In the genomic region with DNA sequence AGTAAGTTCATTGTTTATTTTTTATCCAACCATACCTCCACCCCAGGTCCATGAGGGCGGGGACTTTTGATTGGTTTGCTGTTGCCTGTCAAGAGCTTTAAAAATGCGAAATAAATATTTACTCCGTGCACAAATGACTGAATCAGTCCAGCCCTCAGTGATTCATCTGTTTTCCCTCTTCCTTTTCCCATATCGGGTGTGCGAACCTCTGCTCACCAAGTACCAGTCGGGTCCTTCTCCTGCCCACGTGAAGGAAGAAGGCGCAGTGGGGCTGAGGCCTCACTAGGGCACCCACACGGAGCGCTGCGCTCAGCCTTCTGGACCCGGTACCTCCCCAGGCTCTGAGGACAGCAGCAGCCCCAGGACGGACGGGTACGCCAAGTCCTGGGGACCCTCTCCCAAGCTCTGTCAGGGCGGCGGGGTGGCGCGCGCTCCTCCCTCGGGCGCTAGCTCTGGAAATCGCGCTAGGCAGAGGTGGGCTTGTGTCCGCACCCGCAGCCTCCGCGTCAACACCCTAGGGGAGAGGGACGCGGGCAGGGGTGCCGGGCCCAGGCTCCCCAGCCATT, we compare ENCODE assay signal across 16 cellular contexts.
DNase-seq lines count a peak whose midpoint lies in the region; ATAC-seq and TF ChIP-seq lines count a peak whose summit lies in the region.
"Had no signal": no experiment of that assay in that cellular context is flagged by ENCODE, and none has a peak within 500 bp of the region (broad histone marks: within the 10 kb centered on the region; RNA-seq: fewer than 3 reads in every experiment).

No MANE protein-coding gene starts in this region.

- TF ChIP-seq CTCF in Panc1 (IDR thresholded peaks at IDR 0.05) (no peak; the same call in 1 of the 2 replicates), uterus (IDR thresholded peaks at IDR 0.05) (no peak)

- POLR2A ChIA-PET in Panc1 (lab: Charles Lee), result no interaction called here
- POLR2A ChIA-PET in activated CD4-positive, alpha-beta T cell treated with anti-CD3 and anti-CD28 coated beads for 36 hours (lab: Charles Lee), result interaction anchor here (0.6 kb wide), 1 partner anchor 165 kb away, joined by 4 read pairs; no protein-coding TSS in a partner anchor

- H3K9me3 ChIP-seq in Panc1 (ENCODE audit: control insufficient read depth, insufficient read depth, low read depth, low read length) (no peaks in the 10 kb centered on the region), uterus (no peaks in the 10 kb centered on the region)
- H3K9me3 ChIP-seq: gastrocnemius medialis had no signal

- peaks cover 37% of the 10 kb centered on the region for H3K27me3 Mint-ChIP-seq in activated CD4-positive, alpha-beta T cell treated with anti-CD3 and anti-CD28 coated beads for 36 hours

- no TSS peak for BruUV-seq in Panc1 (replicated peaks; lab: Mats Ljungman, UMichigan)

- in situ Hi-C loops in Panc1 (cut with HindIII; ENCODE audit: low pct_unique_long_range_greater_than_20kb, low sequenced_read_pairs), result no loop called here

- H3K4me1 ChIP-seq in Panc1 (ENCODE audit: control insufficient read depth, insufficient read depth, low read length) (peaks cover 8% of the 10 kb centered on the region; the same call in 1 of the 2 replicates), uterus (no peaks in the 10 kb centered on the region)
- H3K4me1 ChIP-seq: gastrocnemius medialis had no signal

- ATAC-seq in Panc1, result peak; percentile 74
- no peak for ATAC-seq in activated CD4-positive, alpha-beta T cell treated with anti-CD3 and anti-CD28 coated beads for 36 hours
- ATAC-seq: gastrocnemius medialis had no signal

- no peak overlapping the region for H3K27ac Mint-ChIP-seq in activated CD4-positive, alpha-beta T cell treated with anti-CD3 and anti-CD28 coated beads for 36 hours
- H3K27ac Mint-ChIP-seq: brain; CD4-positive, alpha-beta memory T cell had no signal

- H3K27ac ChIP-seq in Panc1 (ENCODE audit: low read length), result no peak overlapping the region
- H3K27ac ChIP-seq in skin epidermis, result peak overlapping the region in 12 of 21 experiments; percentile 16 to 81 (median 65)
- no peak overlapping the region for H3K27ac ChIP-seq in uterus
- H3K27ac ChIP-seq: gastrocnemius medialis had no signal

- intact Hi-C loops in Panc1 (cut with micrococcal nuclease; ENCODE audit: unreplicated experiment), result no loop called here
- intact Hi-C loops in uterus (cut with DNase I; ENCODE audit: low total_unique reads), result no loop called here
- intact Hi-C loops in activated CD4-positive, alpha-beta T cell treated with anti-CD3 and anti-CD28 coated beads for 36 hours (cut with DNase I, micrococcal nuclease), result no loop called here

- H3K36me3 ChIP-seq in Panc1 (ENCODE audit: control insufficient read depth, insufficient read depth, low read length) (no peaks in the 10 kb centered on the region), uterus (no peaks in the 10 kb centered on the region)
- H3K36me3 ChIP-seq: gastrocnemius medialis had no signal

- no peak for TF ChIP-seq POLR2A in uterus (IDR thresholded peaks at IDR 0.05)

- DNase-seq in DMS153 (lab: John Stamatoyannopoulos, UW) (peak; percentile 66), DMS153 treated with DMSO at 0.1 percent for 48 hours (lab: John Stamatoyannopoulos, UW; ENCODE audit: unreplicated experiment) (no peak), Panc1 (ENCODE audit: low read depth, low spot score) (no peak), kidney glomerular epithelial cell (lab: John Stamatoyannopoulos, UW) (peak; percentile 82), uterus (no peak), pons (ENCODE audit: low spot score) (no peak)
- DNase-seq in activated CD4-positive, alpha-beta T cell treated with anti-CD3 and anti-CD28 coated beads for 36 hours, result no peak
- DNase-seq: 8988T; CD4-positive, alpha-beta memory T cell; effector CD4-positive, alpha-beta T cell; gastrocnemius medialis; Karpas-422; NCI-H2029; stimulated activated naive CD4-positive, alpha-beta T cell treated with Interleukin-2 at 50 U/mL for 16 hours had no signal

- CTCF ChIA-PET in Panc1 (lab: Charles Lee), result interaction anchor here (1.1 kb wide), 1 partner anchor 23 kb away, joined by 3 read pairs; no protein-coding TSS in a partner anchor
- CTCF ChIA-PET in activated CD4-positive, alpha-beta T cell treated with anti-CD3 and anti-CD28 coated beads for 36 hours (lab: Charles Lee), result interaction anchor here (1.0 kb wide), 2 partner anchors 8 to 16 kb away, joined by 3 to 6 read pairs; no protein-coding TSS in a partner anchor

- H3K9me3 Mint-ChIP-seq in activated CD4-positive, alpha-beta T cell treated with anti-CD3 and anti-CD28 coated beads for 36 hours (ENCODE audit: low read depth), result no peaks in the 10 kb centered on the region
- H3K9me3 Mint-ChIP-seq: CD4-positive, alpha-beta memory T cell had no signal

- H3K4me3 ChIP-seq in Panc1 (ENCODE audit: low read depth in 2 of 2, low read length in 2 of 2) (peak overlapping the region; percentile 4; a peak in 2 of 4 replicates), skin epidermis (peak overlapping the region in 3 of 7 experiments; percentile 21 to 34 (median 25)), uterus (no peak overlapping the region)
- H3K4me3 ChIP-seq: gastrocnemius medialis had no signal

- H3K36me3 Mint-ChIP-seq in activated CD4-positive, alpha-beta T cell treated with anti-CD3 and anti-CD28 coated beads for 36 hours (ENCODE audit: low read depth), result no peaks in the 10 kb centered on the region
- H3K36me3 Mint-ChIP-seq: brain; CD4-positive, alpha-beta memory T cell had no signal

- H3K27me3 ChIP-seq in Panc1 (ENCODE audit: control insufficient read depth, insufficient read depth, low read length) (peaks cover 40% of the 10 kb centered on the region), uterus (peaks cover 0 to 3% of the 10 kb centered on the region in 2 donors)

- no peak overlapping the region for H3K4me3 Mint-ChIP-seq in activated CD4-positive, alpha-beta T cell treated with anti-CD3 and anti-CD28 coated beads for 36 hours
- H3K4me3 Mint-ChIP-seq: brain had no signal

- peaks cover 5% of the 10 kb centered on the region for H3K4me1 Mint-ChIP-seq in activated CD4-positive, alpha-beta T cell treated with anti-CD3 and anti-CD28 coated beads for 36 hours

Comparison
In these comparisons a context has a peak if more than half of its experiments do, and no peak if none do; other contexts are left out.
1. DNase-seq: peak in DMS153 (single experiment) and kidney glomerular epithelial cell (single experiment); none in DMS153 treated with DMSO at 0.1 percent for 48 hours (single experiment), Panc1 (single experiment), uterus (0 of 2), activated CD4-positive, alpha-beta T cell treated with anti-CD3 and anti-CD28 coated beads for 36 hours (single experiment) and pons (single experiment).
2. H3K27ac ChIP-seq: peak in skin epidermis (12 of 21); none in Panc1 (single experiment) and uterus (0 of 2).
3. H3K4me3 ChIP-seq: peak in Panc1 (2 of 2); none in uterus (0 of 2).